ENCODE assay signal across 11 cellular contexts in genomic region chr5:67416133-67416937, GRCh38.
DNase-seq lines count a peak whose midpoint lies in the region; ATAC-seq and TF ChIP-seq lines count a peak whose summit lies in the region.
"Had no signal": no experiment of that assay in that cellular context is flagged by ENCODE, and none has a peak within 500 bp of the region (broad histone marks: within the 10 kb centered on the region; RNA-seq: fewer than 3 reads in every experiment).

No MANE protein-coding gene starts in this region.

- no peaks in the 10 kb centered on the region for H3K27me3 ChIP-seq in spleen (replicated peaks in 1 of 7)
- H3K27me3 ChIP-seq: upper lobe of right lung had no signal

- peak; percentile 52 for DNase-seq in activated naive CD4-positive, alpha-beta T cell treated with anti-CD3 and anti-CD28 coated beads for 36 hours
- DNase-seq in activated naive CD4-positive, alpha-beta T cell treated with Interleukin-2 at 50 U/mL for 16 hours, result no peak
- DNase-seq in brain pericyte (ENCODE audit: low read depth, low spot score) (peak; percentile 44), NAMALWA (ENCODE audit: low spot score) (no peak), spleen (no peak)
- peak in 1 of 2 donors; percentile 27 for DNase-seq in stimulated activated naive CD8-positive, alpha-beta T cell treated with anti-CD3 and anti-CD28 coated beads, Interleukin-15, amount 100 ng/mL, for 72 hours
- no peak for DNase-seq in stimulated activated CD4-positive, alpha-beta T cell treated with anti-CD3 and anti-CD28 coated beads, Interleukin-12 subunit alpha, Interleukin-12 subunit beta, amount 100 ng/mL, for 4 hours
- DNase-seq: stimulated activated CD4-positive, alpha-beta T cell treated with anti-CD3 and anti-CD28 coated beads, Interleukin-15, amount 100 ng/mL, for 24 hours; upper lobe of right lung had no signal

- H3K4me1 ChIP-seq in spleen, result no peaks in the 10 kb centered on the region
- H3K4me1 ChIP-seq: upper lobe of right lung had no signal

- no peak overlapping the region for H3K27ac ChIP-seq in spleen
- H3K27ac ChIP-seq: HL-60, upper lobe of right lung had no signal

- peaks cover 3% of the 10 kb centered on the region for H3K36me3 Mint-ChIP-seq in activated naive CD4-positive, alpha-beta T cell treated with anti-CD3 and anti-CD28 coated beads for 36 hours (ENCODE audit: low read depth)

- no peak for TF ChIP-seq CTCF in spleen (IDR thresholded peaks at IDR 0.05 in 8 of 11, conservative IDR thresholded peaks at IDR 0.05 in 3 of 11)

- H3K27me3 Mint-ChIP-seq in activated naive CD4-positive, alpha-beta T cell treated with anti-CD3 and anti-CD28 coated beads for 36 hours (ENCODE audit: low read depth), result no peaks in the 10 kb centered on the region
- no peaks in the 10 kb centered on the region for H3K27me3 Mint-ChIP-seq in stimulated activated naive CD8-positive, alpha-beta T cell treated with anti-CD3 and anti-CD28 coated beads, Interleukin-15, amount 100 ng/mL, for 72 hours

- intact Hi-C loops in activated naive CD4-positive, alpha-beta T cell treated with anti-CD3 and anti-CD28 coated beads for 36 hours (cut with micrococcal nuclease), result loop anchor here (5.0 kb wide), 1 partner anchor 836 kb away; no protein-coding TSS in a partner anchor
- intact Hi-C loops in spleen (cut with DNase I; ENCODE audit: low total_unique reads), result no loop called here

- H3K36me3 ChIP-seq in spleen, result no peaks in the 10 kb centered on the region
- H3K36me3 ChIP-seq: upper lobe of right lung had no signal

- 56 to 89% (median 69%) methylated on average over 1 of the region's 1 CpG for WGBS in spleen, 5 donors

- peaks cover 16% of the 10 kb centered on the region for H3K4me1 Mint-ChIP-seq in activated naive CD4-positive, alpha-beta T cell treated with anti-CD3 and anti-CD28 coated beads for 36 hours (ENCODE audit: low read depth)
- H3K4me1 Mint-ChIP-seq in stimulated activated naive CD8-positive, alpha-beta T cell treated with anti-CD3 and anti-CD28 coated beads, Interleukin-15, amount 100 ng/mL, for 72 hours, result peaks cover 16% of the 10 kb centered on the region

- no peak overlapping the region for H3K4me3 Mint-ChIP-seq in activated naive CD4-positive, alpha-beta T cell treated with anti-CD3 and anti-CD28 coated beads for 36 hours
- no peak overlapping the region for H3K4me3 Mint-ChIP-seq in stimulated activated naive CD8-positive, alpha-beta T cell treated with anti-CD3 and anti-CD28 coated beads, Interleukin-15, amount 100 ng/mL, for 72 hours

- no peak overlapping the region for H3K4me3 ChIP-seq in spleen
- H3K4me3 ChIP-seq: upper lobe of right lung had no signal

- CTCF ChIA-PET in activated naive CD4-positive, alpha-beta T cell treated with anti-CD3 and anti-CD28 coated beads for 36 hours (lab: Charles Lee), result no interaction called here

- no peak for TF ChIP-seq POLR2A in spleen (IDR thresholded peaks at IDR 0.05)

- no peaks in the 10 kb centered on the region for H3K9me3 ChIP-seq in spleen
- H3K9me3 ChIP-seq: upper lobe of right lung had no signal

- ATAC-seq in HG03442 (IDR thresholded peaks at IDR 0.05; ENCODE audit: unreplicated experiment), result peak; percentile 78
- peak; percentile 87 for ATAC-seq in stimulated activated naive CD8-positive, alpha-beta T cell treated with anti-CD3 and anti-CD28 coated beads, Interleukin-15, amount 100 ng/mL, for 72 hours
- ATAC-seq: upper lobe of right lung had no signal

- no peaks in the 10 kb centered on the region for H3K9me3 Mint-ChIP-seq in activated naive CD4-positive, alpha-beta T cell treated with anti-CD3 and anti-CD28 coated beads for 36 hours
- H3K9me3 Mint-ChIP-seq in stimulated activated naive CD8-positive, alpha-beta T cell treated with anti-CD3 and anti-CD28 coated beads, Interleukin-15, amount 100 ng/mL, for 72 hours, result peaks cover 0 to 5% of the 10 kb centered on the region in 2 donors

- peak overlapping the region; percentile 53 for H3K27ac Mint-ChIP-seq in activated naive CD4-positive, alpha-beta T cell treated with anti-CD3 and anti-CD28 coated beads for 36 hours
- H3K27ac Mint-ChIP-seq in stimulated activated naive CD8-positive, alpha-beta T cell treated with anti-CD3 and anti-CD28 coated beads, Interleukin-15, amount 100 ng/mL, for 72 hours, result peak overlapping the region in 1 of 2 donors; percentile 40

Comparison
In these comparisons a context has a peak if more than half of its experiments do, and no peak if none do; other contexts are left out.
1. DNase-seq: peak in activated naive CD4-positive, alpha-beta T cell treated with anti-CD3 and anti-CD28 coated beads for 36 hours (single experiment) and brain pericyte (single experiment); none in activated naive CD4-positive, alpha-beta T cell treated with Interleukin-2 at 50 U/mL for 16 hours (single experiment), NAMALWA (single experiment), stimulated activated CD4-positive, alpha-beta T cell treated with anti-CD3 and anti-CD28 coated beads, Interleukin-12 subunit alpha, Interleukin-12 subunit beta, amount 100 ng/mL, for 4 hours (single experiment) and spleen (single experiment).